In the genomic region with DNA sequence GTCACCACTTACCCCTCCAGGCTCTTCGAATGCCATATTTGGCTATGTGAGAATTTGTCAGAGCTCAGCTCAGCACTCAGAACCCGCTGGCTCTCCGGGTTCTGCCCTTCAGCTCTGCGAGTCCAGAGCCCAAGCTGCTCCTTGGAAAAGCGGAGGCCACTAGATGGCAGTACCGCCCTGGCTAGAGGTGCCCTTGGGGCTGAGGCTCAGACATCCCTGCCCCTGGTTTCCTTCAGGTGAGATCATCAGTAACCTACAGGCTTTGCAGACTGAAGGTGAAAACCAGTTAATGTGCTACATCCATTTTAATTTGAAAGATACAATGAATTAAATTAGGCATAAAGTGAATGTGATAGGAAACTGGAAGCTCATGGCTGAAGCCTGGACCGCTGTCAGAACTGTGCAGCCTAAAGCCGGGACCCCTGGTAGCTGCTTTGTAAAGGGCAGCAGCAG, we compare ENCODE assay signal across 8 cellular contexts.
DNase-seq lines count a peak whose midpoint lies in the region; ATAC-seq and TF ChIP-seq lines count a peak whose summit lies in the region.

No MANE protein-coding gene starts in this region.

- peaks cover 17% of the 10 kb centered on the region for H3K27me3 Mint-ChIP-seq in activated naive CD8-positive, alpha-beta T cell treated with anti-CD3 and anti-CD28 coated beads, Interleukin-2, amount 50 U/mL, for 24 hours

- no peak for TF ChIP-seq POLR2A in heart left ventricle (IDR thresholded peaks at IDR 0.05)

- no peak overlapping the region for H3K27ac ChIP-seq in heart left ventricle

- TF ChIP-seq CTCF in LNCAP (IDR thresholded peaks at IDR 0.05) (peak; percentile 81), heart left ventricle (IDR thresholded peaks at IDR 0.05) (peak; percentile 68 to 89 (median 80))

- no peaks in the 10 kb centered on the region for H3K4me1 Mint-ChIP-seq in activated naive CD8-positive, alpha-beta T cell treated with anti-CD3 and anti-CD28 coated beads, Interleukin-2, amount 50 U/mL, for 24 hours

- DNase-seq in AG08395 (ENCODE audit: low spot score) (peak; percentile 83), SK-N-DZ (ENCODE audit: low spot score) (peak; percentile 58), heart left ventricle (peak; percentile 52 to 84 (median 71)), pulmonary artery endothelial cell (ENCODE audit: low read depth, low spot score) (peak; percentile 30)
- peak; percentile 71 for DNase-seq in activated naive CD8-positive, alpha-beta T cell treated with anti-CD3 and anti-CD28 coated beads, Interleukin-2, amount 50 U/mL, for 24 hours

- H3K9me3 ChIP-seq in heart left ventricle: no peaks in the 10 kb centered on the region

- H3K9me3 Mint-ChIP-seq in activated naive CD8-positive, alpha-beta T cell treated with anti-CD3 and anti-CD28 coated beads, Interleukin-2, amount 50 U/mL, for 24 hours: no peaks in the 10 kb centered on the region

- no peak overlapping the region for H3K4me3 ChIP-seq in heart left ventricle

- peaks cover 0 to 14% (median 2%) of the 10 kb centered on the region in 9 donors for H3K36me3 ChIP-seq in heart left ventricle

- no peaks in the 10 kb centered on the region for H3K36me3 Mint-ChIP-seq in activated naive CD8-positive, alpha-beta T cell treated with anti-CD3 and anti-CD28 coated beads, Interleukin-2, amount 50 U/mL, for 24 hours (ENCODE audit: low read depth)

- intact Hi-C loops in heart left ventricle (cut with DNase I): loop anchor here (1.0 to 10.0 kb wide), 7 partner anchors 388 to 1285 kb away; a partner anchor contains a TSS

- H3K27ac Mint-ChIP-seq in activated naive CD8-positive, alpha-beta T cell treated with anti-CD3 and anti-CD28 coated beads, Interleukin-2, amount 50 U/mL, for 24 hours: no peak overlapping the region

- ATAC-seq in GM18502 (IDR thresholded peaks at IDR 0.05; ENCODE audit: poor library complexity, unreplicated experiment) (peak; percentile 49), heart left ventricle (peak; percentile 81 to 94 (median 86)), HG02763 (IDR thresholded peaks at IDR 0.05; ENCODE audit: unreplicated experiment) (no peak)
- ATAC-seq in activated naive CD8-positive, alpha-beta T cell treated with anti-CD3 and anti-CD28 coated beads, Interleukin-2, amount 50 U/mL, for 24 hours: peak; percentile 81

- H3K4me1 ChIP-seq in heart left ventricle: no peaks in the 10 kb centered on the region

- H3K4me3 Mint-ChIP-seq in activated naive CD8-positive, alpha-beta T cell treated with anti-CD3 and anti-CD28 coated beads, Interleukin-2, amount 50 U/mL, for 24 hours: no peak overlapping the region

- H3K27me3 ChIP-seq in heart left ventricle: no peaks in the 10 kb centered on the region

- 35 to 51% (median 40%) methylated on average over 8 of the region's 8 CpGs for WGBS in heart left ventricle, 4 donors

Comparison
In these comparisons a context has a peak if more than half of its experiments do, and no peak if none do; other contexts are left out.
1. DNase-seq: peak in every context shown above with its lines; median percentile 83 in AG08395; 71 in activated naive CD8-positive, alpha-beta T cell treated with anti-CD3 and anti-CD28 coated beads, Interleukin-2, amount 50 U/mL, for 24 hours; 71 in heart left ventricle; 58 in SK-N-DZ; 30 in pulmonary artery endothelial cell.